ENCODE assay signal across 19 cellular contexts in the genomic region with DNA sequence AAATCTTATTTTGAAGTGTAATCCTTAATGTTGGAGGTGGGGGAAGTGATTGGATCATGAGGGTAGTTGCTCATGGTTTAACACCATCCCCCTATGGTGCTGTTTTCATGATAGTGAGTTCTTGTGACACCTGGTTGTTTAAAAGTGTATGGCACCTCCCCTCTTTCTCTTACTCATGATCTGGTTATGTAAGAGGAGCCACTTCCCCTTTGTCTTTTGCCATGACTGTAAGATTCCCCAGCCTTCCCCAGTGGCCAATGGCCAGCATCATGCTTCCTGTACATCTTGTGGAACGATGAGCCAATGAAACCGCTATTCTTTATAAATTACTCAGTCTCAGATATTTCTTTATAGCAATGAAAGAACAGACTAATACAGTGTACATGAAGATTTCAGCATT. TPM values are rescaled to one million over a fixed set of nuclear protein-coding genes. Genes with fewer than 3 reads are reported as not detected.
DNase-seq lines count a peak whose midpoint lies in the region; ATAC-seq and TF ChIP-seq lines count a peak whose summit lies in the region.
"Had no signal": no experiment of that assay in that cellular context is flagged by ENCODE, and none has a peak within 500 bp of the region (broad histone marks: within the 10 kb centered on the region; RNA-seq: fewer than 3 reads in every experiment).

No MANE protein-coding gene starts in this region.

- no peaks in the 10 kb centered on the region for H3K4me1 ChIP-seq in foreskin keratinocyte
- H3K4me1 ChIP-seq: BLaER1 had no signal

- H3K27me3 Mint-ChIP-seq in activated T-cell treated with anti-CD3 and anti-CD28 coated beads, Interleukin-2, amount 50 U/mL, for 24 hours = no peaks in the 10 kb centered on the region

- no peak overlapping the region for H3K27ac ChIP-seq in foreskin keratinocyte
- H3K27ac ChIP-seq: 22Rv1, BLaER1 had no signal

- peaks cover 17% of the 10 kb centered on the region for H3K9me3 Mint-ChIP-seq in activated T-cell treated with anti-CD3 and anti-CD28 coated beads, Interleukin-2, amount 50 U/mL, for 24 hours

- H3K4me3 Mint-ChIP-seq in activated T-cell treated with anti-CD3 and anti-CD28 coated beads, Interleukin-2, amount 50 U/mL, for 24 hours = no peak overlapping the region
- H3K4me3 Mint-ChIP-seq: GM23338 had no signal

- H3K36me3 Mint-ChIP-seq in activated T-cell treated with anti-CD3 and anti-CD28 coated beads, Interleukin-2, amount 50 U/mL, for 24 hours (ENCODE audit: low read depth) = no peaks in the 10 kb centered on the region

- TF ChIP-seq CTCF in foreskin keratinocyte (conservative IDR thresholded peaks at IDR 0.05) = no peak

- no peaks in the 10 kb centered on the region for H3K4me1 Mint-ChIP-seq in activated T-cell treated with anti-CD3 and anti-CD28 coated beads, Interleukin-2, amount 50 U/mL, for 24 hours (ENCODE audit: low read depth)
- H3K4me1 Mint-ChIP-seq: GM23338 had no signal

- DNase-seq in NOMO-1 (lab: John Stamatoyannopoulos, UW; ENCODE audit: unreplicated experiment in 2 of 2) (peak; percentile 48 to 71), NOMO-1 treated with dmso at 0.1 percent for 144 hours (lab: John Stamatoyannopoulos, UW; ENCODE audit: unreplicated experiment) (no peak), M059J (ENCODE audit: low read depth) (peak; percentile 2), OCI-M1 (lab: John Stamatoyannopoulos, UW) (peak; percentile 45), foreskin keratinocyte (peak; percentile 25 to 64), SK-N-DZ (ENCODE audit: low spot score) (no peak), NCI-H2227 (lab: John Stamatoyannopoulos, UW; ENCODE audit: unreplicated experiment) (no peak)
- DNase-seq in activated T-cell treated with anti-CD3 and anti-CD28 coated beads, Interleukin-2, amount 50 U/mL, for 24 hours = no peak
- DNase-seq: KBM-7; NCI-H146; NCI-H2081 treated with DMSO at 0.1 percent for 48 hours; NCI-H345; NCI-H69; NK-92 treated with Interleukin-12 subunit alpha and Interleukin-12 subunit beta, amount 100 ng/mL, for 24 hours; SHP77 treated with DMSO at 0.1 percent for 48 hours; T-helper 1 cell had no signal

- H3K27ac Mint-ChIP-seq in activated T-cell treated with anti-CD3 and anti-CD28 coated beads, Interleukin-2, amount 50 U/mL, for 24 hours = no peak overlapping the region
- H3K27ac Mint-ChIP-seq: GM23338 had no signal

- peak; percentile 83 for ATAC-seq in foreskin keratinocyte
- ATAC-seq: GM23338 had no signal

- no peaks in the 10 kb centered on the region for H3K27me3 ChIP-seq in foreskin keratinocyte
- H3K27me3 ChIP-seq: BLaER1 had no signal

RNA-seq across cellular contexts. Expression of a gene that starts 39.8 kb away (rescaled TPM):
- total RNA-seq in M059J (2014; rRNA removed; shearing (Covaris generic)) = 0.02 and 0.07 TPM in 2 replicates
- total RNA-seq in foreskin keratinocyte = not detected in 2 replicates
- polyA plus RNA-seq in foreskin keratinocyte = not detected in 2 replicates
- not detected in 2 replicates for polyA plus RNA-seq in SK-N-DZ (2014; cell fraction: cytosol; rRNA removed)
- polyA plus RNA-seq in SK-N-DZ (2014; cell fraction: nucleus; rRNA removed) = not detected in 2 replicates

Comparison
In these comparisons a context has a peak if more than half of its experiments do, and no peak if none do; other contexts are left out.
1. DNase-seq: peak in NOMO-1 (2 of 2), M059J (single experiment), OCI-M1 (single experiment) and foreskin keratinocyte (2 of 2); none in NOMO-1 treated with dmso at 0.1 percent for 144 hours (single experiment), SK-N-DZ (single experiment), NCI-H2227 (single experiment) and activated T-cell treated with anti-CD3 and anti-CD28 coated beads, Interleukin-2, amount 50 U/mL, for 24 hours (single experiment).